In genomic region chr2:217950401-217950871, GRCh38 we compare ENCODE assay signal across 19 cellular contexts. TPM values are rescaled to one million over a fixed set of nuclear protein-coding genes. Genes with fewer than 3 reads are reported as not detected.
DNase-seq lines count a peak whose midpoint lies in the region; ATAC-seq and TF ChIP-seq lines count a peak whose summit lies in the region.
"Had no signal": no experiment of that assay in that cellular context is flagged by ENCODE, and none has a peak within 500 bp of the region (broad histone marks: within the 10 kb centered on the region; RNA-seq: fewer than 3 reads in every experiment).

No MANE protein-coding gene starts in this region.

- H3K4me2 ChIP-seq in IMR-90 (ENCODE audit: low read depth, low read length), result no peak overlapping the region
- H3K4me2 ChIP-seq: KMS-11, neural progenitor cell had no signal

- no peaks in the 10 kb centered on the region for H3K9me3 Mint-ChIP-seq in progenitor cell of endocrine pancreas (ENCODE audit: low read depth)
- H3K9me3 Mint-ChIP-seq: activated T-cell treated with anti-CD3 and anti-CD28 coated beads, Interleukin-2, amount 50 U/mL, for 4 hours; central memory CD8-positive, alpha-beta T cell; neural progenitor cell had no signal

- H3K36me3 ChIP-seq in IMR-90 (ENCODE audit: control insufficient read depth, insufficient read depth, low read length), result no peaks in the 10 kb centered on the region; the same call in 1 of the 2 replicates
- no peaks in the 10 kb centered on the region for H3K36me3 ChIP-seq in gastroesophageal sphincter
- H3K36me3 ChIP-seq in subcutaneous abdominal adipose tissue (ENCODE audit: control insufficient read depth in 5 of 5, insufficient read depth in 5 of 5, low read length in 5 of 5), result peaks cover 0 to 4% (median 0%) of the 10 kb centered on the region in 5 donors
- H3K36me3 ChIP-seq: neural progenitor cell had no signal

- dilution Hi-C loops in IMR-90 (cut with HindIII; ENCODE audit: low sequenced_read_pairs, unreplicated experiment), result no loop called here

- no peak overlapping the region for H3K56ac ChIP-seq in IMR-90 (ENCODE audit: extremely low read depth, insufficient read depth, low read length)

- H3K27ac ChIP-seq in IMR-90 (ENCODE audit: insufficient read depth, low read length), result no peak overlapping the region
- H3K27ac ChIP-seq in gastroesophageal sphincter, result peak overlapping the region in 3 of 4 donors; percentile 87 to 97 (median 97)
- peak overlapping the region; percentile 37 for H3K27ac ChIP-seq in subcutaneous abdominal adipose tissue (ENCODE audit: low read depth, low read length)
- H3K27ac ChIP-seq: KMS-11, neural progenitor cell had no signal

- no peak overlapping the region for H2BK5ac ChIP-seq in IMR-90 (ENCODE audit: low read depth, low read length, poor library complexity, severe bottlenecking)

- H3K36me3 Mint-ChIP-seq in progenitor cell of endocrine pancreas (ENCODE audit: insufficient read depth), result no peaks in the 10 kb centered on the region
- H3K36me3 Mint-ChIP-seq: neural progenitor cell had no signal

- intact Hi-C loops in IMR-90 (cut with micrococcal nuclease), result no loop called here

- no peak overlapping the region for H3K14ac ChIP-seq in IMR-90 (replicated peaks; ENCODE audit: low read depth, low read length)

- TF ChIP-seq RAD21 in IMR-90 (IDR thresholded peaks at IDR 0.05; ENCODE audit: low read length), result no peak

- no peak overlapping the region for H2AK9ac ChIP-seq in IMR-90 (replicated peaks; ENCODE audit: low read depth, low read length, poor library complexity)

- H3K79me1 ChIP-seq in IMR-90 (ENCODE audit: low read depth in 1 of 2, low read length in 2 of 2), result peaks cover 36 to 67% of the 10 kb centered on the region in 2 experiments; a peak in 3 of 4 replicates

- TF ChIP-seq EP300 in gastroesophageal sphincter (IDR thresholded peaks at IDR 0.05), result no peak

- no peak overlapping the region for H3K23ac ChIP-seq in IMR-90 (ENCODE audit: low read depth, low read length)

- no peak overlapping the region for H3K18ac ChIP-seq in IMR-90 (ENCODE audit: low read depth, low read length)

- TF ChIP-seq CTCF in IMR-90 (conservative IDR thresholded peaks at IDR 0.05; ENCODE audit: low read depth, low read length) (no peak), gastroesophageal sphincter (IDR thresholded peaks at IDR 0.05) (no peak), progenitor cell of endocrine pancreas (IDR thresholded peaks at IDR 0.05; ENCODE audit: unreplicated experiment) (no peak)

- H4K91ac ChIP-seq in IMR-90 (ENCODE audit: insufficient read depth, low read depth, low read length), result no peak overlapping the region

- H3K9me3 ChIP-seq in IMR-90 (ENCODE audit: control insufficient read depth, insufficient read depth, low read length), result no peaks in the 10 kb centered on the region
- no peaks in the 10 kb centered on the region for H3K9me3 ChIP-seq in gastroesophageal sphincter
- no peaks in the 10 kb centered on the region for H3K9me3 ChIP-seq in subcutaneous abdominal adipose tissue (ENCODE audit: control insufficient read depth in 5 of 5, low read length in 5 of 5)

- H2BK20ac ChIP-seq in IMR-90 (ENCODE audit: low read depth, low read length), result no peak overlapping the region

- in situ Hi-C loops in IMR-90 (cut with MboI; ENCODE audit: low sequenced_read_pairs), result no loop called here

- no peak overlapping the region for H2AK5ac ChIP-seq in IMR-90 (ENCODE audit: low read depth, low read length)

- WGBS in IMR-90 (ENCODE audit: extremely low coverage in 2 of 2, insufficient read length in 1 of 2), 2 experiments, result 64% methylated on average over 4 of the region's 10 CpGs; no CpG with 5 or more reads in 1 of the 2 experiments
- WGBS in gastroesophageal sphincter (ENCODE audit: low coverage in 1 of 2), 2 donors, result 66% methylated on average over 8 of the region's 10 CpGs; no CpG with 5 or more reads in 1 of the 2 donors

- H3K4me1 Mint-ChIP-seq in progenitor cell of endocrine pancreas (ENCODE audit: low read depth), result peaks cover 20% of the 10 kb centered on the region
- H3K4me1 Mint-ChIP-seq: central memory CD8-positive, alpha-beta T cell had no signal

- no TSS peak for BruUV-seq in IMR-90 (replicated peaks; lab: Mats Ljungman, UMichigan)

- ATAC-seq in IMR-90 (ENCODE audit: low read depth), result no peak
- ATAC-seq in gastroesophageal sphincter, result no peak
- ATAC-seq in GM18519 (IDR thresholded peaks at IDR 0.05; ENCODE audit: low FRiP score, unreplicated experiment), result no peak
- no peak for ATAC-seq in HG02852 (IDR thresholded peaks at IDR 0.05; ENCODE audit: unreplicated experiment)
- ATAC-seq in GM21528 (IDR thresholded peaks at IDR 0.05; ENCODE audit: low FRiP score, unreplicated experiment), result no peak
- ATAC-seq: activated T-cell treated with anti-CD3 and anti-CD28 coated beads, Interleukin-2, amount 50 U/mL, for 4 hours; SK-N-SH treated with all-trans-retinoic acid at 6 μM for 48 hours had no signal

- H3K27me3 ChIP-seq in IMR-90 (ENCODE audit: control insufficient read depth, insufficient read depth, low read length), result no peaks in the 10 kb centered on the region
- no peaks in the 10 kb centered on the region for H3K27me3 ChIP-seq in gastroesophageal sphincter
- no peaks in the 10 kb centered on the region for H3K27me3 ChIP-seq in subcutaneous abdominal adipose tissue (ENCODE audit: control insufficient read depth in 5 of 5, insufficient read depth in 4 of 5, low read length in 5 of 5)
- H3K27me3 ChIP-seq: neural progenitor cell had no signal

- H3K4me3 ChIP-seq in IMR-90 (ENCODE audit: insufficient read depth, low read depth, low read length) (no peak overlapping the region), gastroesophageal sphincter (no peak overlapping the region), subcutaneous abdominal adipose tissue (ENCODE audit: low read depth in 1 of 5, low read length in 5 of 5) (peak overlapping the region in 1 of 5 donors; percentile 15)
- H3K4me3 ChIP-seq: neural progenitor cell had no signal

- no peak for TF ChIP-seq POLR2A in IMR-90 (IDR thresholded peaks at IDR 0.05; ENCODE audit: low read depth, low read length)
- no peak for TF ChIP-seq POLR2A in gastroesophageal sphincter (IDR thresholded peaks at IDR 0.05)

- H2BK120ac ChIP-seq in IMR-90 (ENCODE audit: low read depth, low read length), result no peak overlapping the region

- no peak for DNase-seq in IMR-90
- peak; percentile 85 for DNase-seq in mesenteric fat pad (ENCODE audit: low spot score)
- no peak for DNase-seq in progenitor cell of endocrine pancreas (ENCODE audit: low spot score, unreplicated experiment)
- DNase-seq: activated CD4-positive, alpha-beta T cell treated with anti-CD3 and anti-CD28 coated beads, Interleukin-2, amount 50 U/mL, for 4 hours; activated T-cell treated with anti-CD3 and anti-CD28 coated beads, Interleukin-2, amount 50 U/mL, for 4 hours; effector memory CD4-positive, alpha-beta T cell; NCI-H1105; NCI-H748 treated with DMSO at 0.1 percent for 48 hours; stimulated activated CD4-positive, alpha-beta T cell treated with anti-CD3 and anti-CD28 coated beads, Interleukin-4, amount 100 ng/mL, for 4 hours had no signal

- H3K4me3 Mint-ChIP-seq in progenitor cell of endocrine pancreas (ENCODE audit: low read depth), result no peak overlapping the region
- H3K4me3 Mint-ChIP-seq: activated T-cell treated with anti-CD3 and anti-CD28 coated beads, Interleukin-2, amount 50 U/mL, for 4 hours; central memory CD8-positive, alpha-beta T cell; neural progenitor cell had no signal

- H2AFZ ChIP-seq in IMR-90 (replicated peaks; ENCODE audit: low read length, poor library complexity), result peak overlapping the region; percentile 26
- H2AFZ ChIP-seq: neural progenitor cell had no signal

- no peak overlapping the region for H3K27ac Mint-ChIP-seq in progenitor cell of endocrine pancreas

- peaks cover 37% of the 10 kb centered on the region for H4K20me1 ChIP-seq in IMR-90 (ENCODE audit: insufficient read depth, low read length)

- no peak overlapping the region for H4K5ac ChIP-seq in IMR-90 (ENCODE audit: low read depth, low read length)

- CTCF ChIA-PET in IMR-90 (lab: Yijun Ruan, JAX), result no interaction called here

- POLR2A ChIA-PET in IMR-90 (lab: Charles Lee; ENCODE audit: unreplicated experiment), result no interaction called here

- H4K8ac ChIP-seq in IMR-90 (ENCODE audit: low read depth in 2 of 2, low read length in 2 of 2), result no peak overlapping the region

- H2BK15ac ChIP-seq in IMR-90 (ENCODE audit: low read depth, low read length), result no peak overlapping the region

- peaks cover 38% of the 10 kb centered on the region for H3K27me3 Mint-ChIP-seq in progenitor cell of endocrine pancreas

- no peak overlapping the region for H3K4ac ChIP-seq in IMR-90 (ENCODE audit: low read depth, low read length)

- H3K4me1 ChIP-seq in IMR-90 (ENCODE audit: control insufficient read depth, insufficient read depth, low read length), result peaks cover 21% of the 10 kb centered on the region
- peaks cover 9 to 100% (median 94%) of the 10 kb centered on the region in 3 donors for H3K4me1 ChIP-seq in gastroesophageal sphincter
- H3K4me1 ChIP-seq in subcutaneous abdominal adipose tissue (ENCODE audit: control insufficient read depth in 5 of 5, insufficient read depth in 5 of 5, low read length in 5 of 5), result peaks cover 4 to 84% (median 75%) of the 10 kb centered on the region in 5 donors

- no peak overlapping the region for H3K9ac ChIP-seq in IMR-90 (ENCODE audit: low read depth, low read length)
- H3K9ac ChIP-seq in subcutaneous abdominal adipose tissue (ENCODE audit: low read length in 5 of 5), result peak overlapping the region in 2 of 5 donors; percentile 10 to 15
- H3K9ac ChIP-seq: KMS-11, neural progenitor cell had no signal

- peaks cover 17% of the 10 kb centered on the region for H3K9me1 ChIP-seq in IMR-90 (ENCODE audit: insufficient read depth, low read length)

TF ChIP-seq in IMR-90, 13 proteins besides CTCF, POLR2A, EP300 and RAD21 (continues in another document):
- TF ChIP-seq ELK1 (IDR thresholded peaks at IDR 0.05; ENCODE audit: borderline replicate concordance, low read depth, low read length) (no peak), RCOR1 (IDR thresholded peaks at IDR 0.05; ENCODE audit: insufficient replicate concordance, low read length) (no peak), CHD1 (IDR thresholded peaks at IDR 0.05; ENCODE audit: low read depth, low read length) (no peak)

RNA-seq across cellular contexts. Expression of gene TNS1, which starts 52.4 kb away (rescaled TPM):
- 41.9 and 45.2 TPM in 2 replicates for total RNA-seq in IMR-90 (2012; rRNA removed)
- 40.3 and 41.1 TPM in 2 replicates for polyA plus RNA-seq in IMR-90 (2012; rRNA removed)
- polyA plus RNA-seq in IMR-90 (2012; cell fraction: cytosol; rRNA removed), result 17.3 and 23.8 TPM in 2 replicates
- 68.3 and 71.1 TPM in 2 replicates for polyA plus RNA-seq in IMR-90 (2012; cell fraction: nucleus; rRNA removed; ENCODE audit: low replicate concordance)
- total RNA-seq in gastroesophageal sphincter, result 1,000 to 10,000 TPM in 3 of 4 donors, 100 to 1,000 TPM in 1; 825 to 2,193 (median 1,462) TPM
- total RNA-seq in mesenteric fat pad, result 449 TPM
- 7.7 and 7.9 TPM in 2 replicates for total RNA-seq in progenitor cell of endocrine pancreas
- total RNA-seq: G401 had no signal
